1 cellular context compared by ENCODE assay signal in the genomic region with DNA sequence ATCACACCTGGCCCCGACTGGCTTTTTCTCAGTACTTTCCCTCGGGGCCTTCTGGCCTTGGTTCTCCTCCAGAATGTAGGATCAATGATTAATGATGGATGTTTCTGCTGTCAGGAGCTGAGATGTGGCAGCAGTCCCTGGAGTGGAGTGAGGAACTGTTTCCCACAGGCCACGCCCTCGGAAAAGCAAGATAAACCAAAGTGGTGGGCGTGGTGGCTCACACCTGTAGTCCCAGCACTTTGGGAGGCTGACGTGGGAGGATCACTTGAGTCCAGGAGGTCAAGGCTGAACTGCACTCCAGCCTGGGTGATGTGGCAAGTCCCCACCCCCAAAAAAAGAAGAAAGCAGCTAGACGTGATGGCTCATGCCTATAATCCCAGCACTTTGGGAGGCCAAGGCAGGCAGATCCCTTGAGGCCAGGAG.
TF ChIP-seq lines count a peak whose summit lies in the region.

No MANE protein-coding gene starts in this region.

TF ChIP-seq in HepG2, 621 proteins besides CTCF, POLR2A, EP300 and RAD21 (continued from another document and continues in another):
- no peak for TF ChIP-seq ZNF407 (CRISPR knock-in tag; IDR thresholded peaks at IDR 0.05; ENCODE audit: not compliant biosample characterization)
- no peak for TF ChIP-seq BCL3 (CRISPR knock-in tag; IDR thresholded peaks at IDR 0.05)
- no peak for TF ChIP-seq LCORL (IDR thresholded peaks at IDR 0.05)
- peak; percentile 48; the same call in 1 of the 2 replicates for TF ChIP-seq LCORL (CRISPR knock-in tag; IDR thresholded peaks at IDR 0.05)
- peak; percentile 98 for TF ChIP-seq ZNF460 (CRISPR knock-in tag; IDR thresholded peaks at IDR 0.05; ENCODE audit: borderline replicate concordance)
- no peak for TF ChIP-seq MATR3 (CRISPR knock-in tag; IDR thresholded peaks at IDR 0.05)
- no peak for TF ChIP-seq TGIF2 (CRISPR knock-in tag; IDR thresholded peaks at IDR 0.05)
- TF ChIP-seq ATF7-NPFF (CRISPR knock-in tag; IDR thresholded peaks at IDR 0.05; ENCODE audit: low read depth) = no peak
- TF ChIP-seq GLI4 (CRISPR knock-in tag; IDR thresholded peaks at IDR 0.05; ENCODE audit: borderline replicate concordance) = no peak
- TF ChIP-seq, protein P1, sequence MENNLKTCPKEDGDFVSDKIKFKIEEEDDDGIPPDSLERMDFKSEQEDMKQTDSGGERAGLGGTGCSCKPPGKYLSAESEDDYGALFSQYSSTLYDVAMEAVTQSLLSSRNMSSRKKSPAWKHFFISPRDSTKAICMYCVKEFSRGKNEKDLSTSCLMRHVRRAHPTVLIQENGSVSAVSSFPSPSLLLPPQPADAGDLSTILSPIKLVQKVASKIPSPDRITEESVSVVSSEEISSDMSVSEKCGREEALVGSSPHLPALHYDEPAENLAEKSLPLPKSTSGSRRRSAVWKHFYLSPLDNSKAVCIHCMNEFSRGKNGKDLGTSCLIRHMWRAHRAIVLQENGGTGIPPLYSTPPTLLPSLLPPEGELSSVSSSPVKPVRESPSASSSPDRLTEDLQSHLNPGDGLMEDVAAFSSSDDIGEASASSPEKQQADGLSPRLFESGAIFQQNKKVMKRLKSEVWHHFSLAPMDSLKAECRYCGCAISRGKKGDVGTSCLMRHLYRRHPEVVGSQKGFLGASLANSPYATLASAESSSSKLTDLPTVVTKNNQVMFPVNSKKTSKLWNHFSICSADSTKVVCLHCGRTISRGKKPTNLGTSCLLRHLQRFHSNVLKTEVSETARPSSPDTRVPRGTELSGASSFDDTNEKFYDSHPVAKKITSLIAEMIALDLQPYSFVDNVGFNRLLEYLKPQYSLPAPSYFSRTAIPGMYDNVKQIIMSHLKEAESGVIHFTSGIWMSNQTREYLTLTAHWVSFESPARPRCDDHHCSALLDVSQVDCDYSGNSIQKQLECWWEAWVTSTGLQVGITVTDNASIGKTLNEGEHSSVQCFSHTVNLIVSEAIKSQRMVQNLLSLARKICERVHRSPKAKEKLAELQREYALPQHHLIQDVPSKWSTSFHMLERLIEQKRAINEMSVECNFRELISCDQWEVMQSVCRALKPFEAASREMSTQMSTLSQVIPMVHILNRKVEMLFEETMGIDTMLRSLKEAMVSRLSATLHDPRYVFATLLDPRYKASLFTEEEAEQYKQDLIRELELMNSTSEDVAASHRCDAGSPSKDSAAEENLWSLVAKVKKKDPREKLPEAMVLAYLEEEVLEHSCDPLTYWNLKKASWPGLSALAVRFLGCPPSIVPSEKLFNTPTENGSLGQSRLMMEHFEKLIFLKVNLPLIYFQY (CRISPR knock-in tag; IDR thresholded peaks at IDR 0.05; ENCODE audit: borderline replicate concordance) = no peak
- TF ChIP-seq MAZ (IDR thresholded peaks at IDR 0.05; ENCODE audit: borderline replicate concordance, low read depth, low read length) = no peak
- no peak for TF ChIP-seq MAZ (CRISPR knock-in tag; IDR thresholded peaks at IDR 0.05; ENCODE audit: low read depth)
- TF ChIP-seq SALL2 (CRISPR knock-in tag; IDR thresholded peaks at IDR 0.05) = no peak
- no peak for TF ChIP-seq NR3C1 (CRISPR knock-in tag; IDR thresholded peaks at IDR 0.05)
- no peak for TF ChIP-seq MBNL3 (CRISPR knock-in tag; conservative IDR thresholded peaks at IDR 0.05)
- no peak for TF ChIP-seq ATF7 (IDR thresholded peaks at IDR 0.05)
- no peak for TF ChIP-seq ATF7 (CRISPR knock-in tag; IDR thresholded peaks at IDR 0.05)
- TF ChIP-seq ZNF709 (CRISPR knock-in tag; IDR thresholded peaks at IDR 0.05) = no peak
- TF ChIP-seq PHB2 (IDR thresholded peaks at IDR 0.05; ENCODE audit: partially characterized antibody) = no peak
- no peak for TF ChIP-seq USF2 (IDR thresholded peaks at IDR 0.05; ENCODE audit: low read depth, low read length)
- no peak for TF ChIP-seq USF2 (CRISPR knock-in tag; IDR thresholded peaks at IDR 0.05; ENCODE audit: borderline replicate concordance)
- no peak for TF ChIP-seq ZNF296 (CRISPR knock-in tag; conservative IDR thresholded peaks at IDR 0.05)
- TF ChIP-seq ZNF136 (CRISPR knock-in tag; IDR thresholded peaks at IDR 0.05; ENCODE audit: low read depth) = no peak
- TF ChIP-seq ZNF501 (CRISPR knock-in tag; IDR thresholded peaks at IDR 0.05) = no peak
- no peak for TF ChIP-seq PAX8 (CRISPR knock-in tag; IDR thresholded peaks at IDR 0.05; ENCODE audit: borderline replicate concordance)
- TF ChIP-seq DZIP1 (CRISPR knock-in tag; IDR thresholded peaks at IDR 0.05) = no peak
- peak; percentile 56; the same call in 1 of the 2 replicates for TF ChIP-seq PITX1 (CRISPR knock-in tag; IDR thresholded peaks at IDR 0.05)
- no peak for TF ChIP-seq THYN1 (CRISPR knock-in tag; IDR thresholded peaks at IDR 0.05; ENCODE audit: borderline replicate concordance, low read depth)
- TF ChIP-seq HOXA3 (CRISPR knock-in tag; IDR thresholded peaks at IDR 0.05) = peak; percentile 32; the same call in 1 of the 2 replicates
- TF ChIP-seq ZBTB46 (CRISPR knock-in tag; IDR thresholded peaks at IDR 0.05; ENCODE audit: borderline replicate concordance) = no peak
- no peak for TF ChIP-seq ZNF547 (CRISPR knock-in tag; IDR thresholded peaks at IDR 0.05)
- TF ChIP-seq ZNF274 (CRISPR knock-in tag; IDR thresholded peaks at IDR 0.05) = no peak
- no peak for TF ChIP-seq HNRNPH1 (optimal IDR thresholded peaks at IDR 0.05; ENCODE audit: low read depth, low read length)
- no peak for TF ChIP-seq E2F2 (CRISPR knock-in tag; IDR thresholded peaks at IDR 0.05; ENCODE audit: borderline replicate concordance)
- TF ChIP-seq, protein P2, sequence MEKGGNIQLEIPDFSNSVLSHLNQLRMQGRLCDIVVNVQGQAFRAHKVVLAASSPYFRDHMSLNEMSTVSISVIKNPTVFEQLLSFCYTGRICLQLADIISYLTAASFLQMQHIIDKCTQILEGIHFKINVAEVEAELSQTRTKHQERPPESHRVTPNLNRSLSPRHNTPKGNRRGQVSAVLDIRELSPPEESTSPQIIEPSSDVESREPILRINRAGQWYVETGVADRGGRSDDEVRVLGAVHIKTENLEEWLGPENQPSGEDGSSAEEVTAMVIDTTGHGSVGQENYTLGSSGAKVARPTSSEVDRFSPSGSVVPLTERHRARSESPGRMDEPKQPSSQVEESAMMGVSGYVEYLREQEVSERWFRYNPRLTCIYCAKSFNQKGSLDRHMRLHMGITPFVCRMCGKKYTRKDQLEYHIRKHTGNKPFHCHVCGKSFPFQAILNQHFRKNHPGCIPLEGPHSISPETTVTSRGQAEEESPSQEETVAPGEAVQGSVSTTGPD (CRISPR knock-in tag; IDR thresholded peaks at IDR 0.05) = no peak
- TF ChIP-seq ZMYM2 (CRISPR knock-in tag; IDR thresholded peaks at IDR 0.05) = peak; percentile 91
